In the genomic region with DNA sequence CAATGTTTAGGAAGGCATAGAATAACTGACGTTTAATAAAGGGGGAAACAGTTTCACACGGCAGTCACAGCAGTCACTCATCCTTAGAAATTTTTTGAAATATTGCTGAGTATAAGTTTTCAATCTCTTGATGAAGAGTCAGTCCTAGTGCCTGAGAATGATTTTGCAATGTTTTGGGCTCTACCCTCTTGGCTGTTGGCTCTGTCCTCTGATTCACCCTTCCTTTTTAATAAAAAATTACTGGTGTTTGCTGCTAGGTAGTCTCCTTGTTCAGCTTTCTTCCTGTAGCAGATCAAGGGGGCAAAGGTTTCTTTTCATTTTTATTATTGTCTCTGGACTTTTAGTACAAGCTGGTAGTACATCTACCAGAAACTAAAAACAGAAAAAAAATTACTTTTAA, we compare ENCODE assay signal across 27 cellular contexts.
A peak's percentile ranks its signal among the peaks of the same experiment; 100 is the strongest.
DNase-seq lines count a peak whose midpoint lies in the region; ATAC-seq and TF ChIP-seq lines count a peak whose summit lies in the region.
"Had no signal": no experiment of that assay in that cellular context is flagged by ENCODE, and none has a peak within 500 bp of the region (broad histone marks: within the 10 kb centered on the region; RNA-seq: fewer than 3 reads in every experiment).

No MANE protein-coding gene starts in this region.

- CTCF ChIA-PET in mammary epithelial cell (lab: Charles Lee; ENCODE audit: low non-redundant PET): no interaction called here

- in situ Hi-C loops in mammary epithelial cell (cut with MboI; ENCODE audit: low sequenced_read_pairs in 2 of 2): no loop called here

- H3K4me1 Mint-ChIP-seq in activated T-helper 2 cell treated with anti-CD3 and anti-CD28 coated beads, Interferon-gamma antibody, Interleukin-2, Interleukin-4, amounts not matched to agents 10 μg/mL and 5 μg/mL and 100 μg/mL, durations not matched to agents 14 hours and 24 hours and 36 hours (ENCODE audit: low read depth): no peaks in the 10 kb centered on the region
- H3K4me1 Mint-ChIP-seq: CD14-positive monocyte; CD8-positive, alpha-beta memory T cell had no signal

- intact Hi-C loops in mammary epithelial cell (cut with micrococcal nuclease): no loop called here
- intact Hi-C loops in breast epithelium (cut with DNase I; ENCODE audit: low total_unique reads): no loop called here
- intact Hi-C loops in activated T-helper 2 cell treated with anti-CD3 and anti-CD28 coated beads, Interferon-gamma antibody, Interleukin-2, Interleukin-4, amounts not matched to agents 10 μg/mL and 5 μg/mL and 100 μg/mL, durations not matched to agents 14 hours and 24 hours and 36 hours (cut with micrococcal nuclease): no loop called here

- no peaks in the 10 kb centered on the region for H3K79me2 ChIP-seq in mammary epithelial cell (ENCODE audit: insufficient read depth, low read length)

- BruUV-seq in mammary epithelial cell (replicated peaks; lab: Mats Ljungman, UMichigan): no TSS peak

- dilution Hi-C loops in mammary epithelial cell (cut with HindIII; ENCODE audit: low sequenced_read_pairs): no loop called here

- H3K4me1 ChIP-seq in mammary epithelial cell (ENCODE audit: insufficient read depth, low read length) (no peaks in the 10 kb centered on the region), breast epithelium (no peaks in the 10 kb centered on the region)
- H3K4me1 ChIP-seq: BE2C had no signal

- no peak for TF ChIP-seq POLR2A in breast epithelium (IDR thresholded peaks at IDR 0.05)

- no peaks in the 10 kb centered on the region for H3K27me3 Mint-ChIP-seq in activated T-helper 2 cell treated with anti-CD3 and anti-CD28 coated beads, Interferon-gamma antibody, Interleukin-2, Interleukin-4, amounts not matched to agents 10 μg/mL and 5 μg/mL and 100 μg/mL, durations not matched to agents 14 hours and 24 hours and 36 hours (ENCODE audit: low read depth)
- H3K27me3 Mint-ChIP-seq: CD8-positive, alpha-beta memory T cell had no signal

- H2AFZ ChIP-seq in mammary epithelial cell (ENCODE audit: low read depth, low read length): no peak overlapping the region

- H3K27me3 ChIP-seq in mammary epithelial cell (ENCODE audit: insufficient read depth, low read length): no peaks in the 10 kb centered on the region
- no peaks in the 10 kb centered on the region for H3K27me3 ChIP-seq in breast epithelium
- H3K27me3 ChIP-seq: BE2C, MG63 had no signal

- ATAC-seq in GM18858 (IDR thresholded peaks at IDR 0.05; ENCODE audit: unreplicated experiment): no peak
- ATAC-seq: GM12878, Panc1 had no signal

- H3K9me3 ChIP-seq in mammary epithelial cell (replicated peaks; ENCODE audit: insufficient read depth, low read length) (no peaks in the 10 kb centered on the region), breast epithelium (no peaks in the 10 kb centered on the region)
- H3K9me3 ChIP-seq: BE2C, MG63 had no signal

- DNase-seq in mammary epithelial cell (peak; percentile 12), breast epithelium (ENCODE audit: low spot score in 2 of 2) (no peak), choroid plexus epithelial cell (ENCODE audit: low read depth) (peak; percentile 10), fibroblast of the aortic adventitia (ENCODE audit: low read depth) (peak; percentile 7), NCI-H2029 treated with DMSO at 0.1 percent for 48 hours (lab: John Stamatoyannopoulos, UW) (no peak)
- DNase-seq in activated T-helper 2 cell treated with anti-CD3 and anti-CD28 coated beads, Interferon-gamma antibody, Interleukin-2, Interleukin-4, amounts not matched to agents 10 μg/mL and 5 μg/mL and 100 μg/mL, durations not matched to agents 14 hours and 24 hours and 36 hours (ENCODE audit: low spot score): no peak
- DNase-seq: BE2C; CD8-positive, alpha-beta memory T cell; DMS 273 treated with DMSO at 0.1 percent for 48 hours; DMS79; EL; GDM1; IMR-90; KG1; MG63; NCI-H1417; NCI-H1694; NCI-H2081; NCI-H2227 treated with DMSO at 0.1 percent for 48 hours; NCI-H526 treated with DMSO at 0.1 percent for 48 hours; SHP77 treated with DMSO at 0.1 percent for 48 hours had no signal

- H3K27ac ChIP-seq in mammary epithelial cell (ENCODE audit: insufficient read depth, low read depth, low read length) (no peak overlapping the region), breast epithelium (no peak overlapping the region)
- H3K27ac ChIP-seq: 22Rv1, RWPE1 had no signal

- 95% methylated on average over 2 of the region's 2 CpGs for WGBS in mammary epithelial cell (ENCODE audit: low coverage, missing lambda C conversion rate)

- H3K9ac ChIP-seq in mammary epithelial cell (ENCODE audit: insufficient read depth, low read length): no peak overlapping the region

- TF ChIP-seq CTCF in mammary epithelial cell (conservative IDR thresholded peaks at IDR 0.05 in 1 of 2, IDR thresholded peaks at IDR 0.05 in 1 of 2; ENCODE audit: extremely low read depth in 1 of 2, insufficient read depth in 1 of 2, low read depth in 1 of 2, low read length in 2 of 2): no peak
- no peak for TF ChIP-seq CTCF in breast epithelium (IDR thresholded peaks at IDR 0.05)
- no peak for TF ChIP-seq CTCF in choroid plexus epithelial cell (conservative IDR thresholded peaks at IDR 0.05; ENCODE audit: low read depth, low read length)
- no peak for TF ChIP-seq CTCF in fibroblast of the aortic adventitia (IDR thresholded peaks at IDR 0.05; ENCODE audit: insufficient read depth, low read length)

- no peaks in the 10 kb centered on the region for H4K20me1 ChIP-seq in mammary epithelial cell (ENCODE audit: insufficient read depth, low read length)

- H3K4me3 Mint-ChIP-seq in activated T-helper 2 cell treated with anti-CD3 and anti-CD28 coated beads, Interferon-gamma antibody, Interleukin-2, Interleukin-4, amounts not matched to agents 10 μg/mL and 5 μg/mL and 100 μg/mL, durations not matched to agents 14 hours and 24 hours and 36 hours (ENCODE audit: low read depth): no peak overlapping the region
- H3K4me3 Mint-ChIP-seq: CD14-positive monocyte; CD8-positive, alpha-beta memory T cell had no signal

- H3K36me3 Mint-ChIP-seq in activated T-helper 2 cell treated with anti-CD3 and anti-CD28 coated beads, Interferon-gamma antibody, Interleukin-2, Interleukin-4, amounts not matched to agents 10 μg/mL and 5 μg/mL and 100 μg/mL, durations not matched to agents 14 hours and 24 hours and 36 hours (ENCODE audit: low read depth): no peaks in the 10 kb centered on the region
- H3K36me3 Mint-ChIP-seq: CD14-positive monocyte; CD8-positive, alpha-beta memory T cell had no signal

- no peak overlapping the region for H3K4me2 ChIP-seq in mammary epithelial cell (ENCODE audit: insufficient read depth, low read depth, low read length)

- no peak overlapping the region for H3K27ac Mint-ChIP-seq in activated T-helper 2 cell treated with anti-CD3 and anti-CD28 coated beads, Interferon-gamma antibody, Interleukin-2, Interleukin-4, amounts not matched to agents 10 μg/mL and 5 μg/mL and 100 μg/mL, durations not matched to agents 14 hours and 24 hours and 36 hours
- H3K27ac Mint-ChIP-seq: CD8-positive, alpha-beta memory T cell had no signal

- H3K36me3 ChIP-seq in mammary epithelial cell (ENCODE audit: insufficient read depth, low read length): no peaks in the 10 kb centered on the region
- H3K36me3 ChIP-seq in breast epithelium: no peaks in the 10 kb centered on the region
- H3K36me3 ChIP-seq: BE2C, MG63 had no signal

- no peaks in the 10 kb centered on the region for H3K9me3 Mint-ChIP-seq in activated T-helper 2 cell treated with anti-CD3 and anti-CD28 coated beads, Interferon-gamma antibody, Interleukin-2, Interleukin-4, amounts not matched to agents 10 μg/mL and 5 μg/mL and 100 μg/mL, durations not matched to agents 14 hours and 24 hours and 36 hours

- no peak overlapping the region for H3K4me3 ChIP-seq in mammary epithelial cell (replicated peaks in 1 of 3; ENCODE audit: insufficient read depth in 1 of 3, low read depth in 2 of 3, low read length in 3 of 3)
- H3K4me3 ChIP-seq in breast epithelium: no peak overlapping the region
- H3K4me3 ChIP-seq in choroid plexus epithelial cell (ENCODE audit: low read depth, low read length): no peak overlapping the region
- no peak overlapping the region for H3K4me3 ChIP-seq in fibroblast of the aortic adventitia (ENCODE audit: low read depth, low read length)
- H3K4me3 ChIP-seq: GM12878, MG63 had no signal

Comparison
In these comparisons a context has a peak if more than half of its experiments do, and no peak if none do; other contexts are left out.
1. DNase-seq: peak in mammary epithelial cell (single experiment), choroid plexus epithelial cell (single experiment) and fibroblast of the aortic adventitia (single experiment); none in breast epithelium (0 of 2), activated T-helper 2 cell treated with anti-CD3 and anti-CD28 coated beads, Interferon-gamma antibody, Interleukin-2, Interleukin-4, amounts not matched to agents 10 μg/mL and 5 μg/mL and 100 μg/mL, durations not matched to agents 14 hours and 24 hours and 36 hours (single experiment) and NCI-H2029 treated with DMSO at 0.1 percent for 48 hours (single experiment).